9 cellular contexts compared by ENCODE assay signal in the genomic region with DNA sequence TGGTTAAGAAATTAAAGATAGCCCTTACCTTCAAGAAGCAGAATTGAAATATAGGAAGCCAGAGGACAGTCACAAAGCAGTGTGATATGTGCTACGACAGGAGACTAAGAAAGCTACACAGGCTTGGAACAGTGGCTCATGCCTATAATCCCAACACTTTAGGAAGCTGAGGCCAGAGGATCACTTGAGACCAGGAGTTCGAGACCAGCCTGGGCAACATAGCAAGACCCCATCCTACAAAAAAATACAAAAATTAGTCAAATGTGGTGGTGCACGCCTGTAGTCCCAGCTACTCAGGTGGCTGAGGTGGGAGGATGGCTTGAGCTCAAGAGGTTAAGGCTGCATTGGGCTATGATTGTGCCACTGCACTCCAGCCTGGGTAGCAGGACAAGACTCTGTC.
"Had no signal": no experiment of that assay in that cellular context is flagged by ENCODE, and none has a peak within 500 bp of the region (broad histone marks: within the 10 kb centered on the region; RNA-seq: fewer than 3 reads in every experiment).

No MANE protein-coding gene starts in this region.

- H3K9me3 ChIP-seq: HAP-1 had no signal

- H3K27ac ChIP-seq: GM23248, HL-60 had no signal

- H2AFZ ChIP-seq: GM23248 had no signal

- H3K4me1 ChIP-seq: HAP-1 had no signal

- H3K4me3 ChIP-seq: GM23248, HAP-1 had no signal

- H3K27ac Mint-ChIP-seq: IgD-negative memory B cell had no signal

- H3K27me3 Mint-ChIP-seq: IgD-negative memory B cell had no signal

- H3K9ac ChIP-seq: GM23248 had no signal

- DNase-seq: GM23248, GOT3, H7, KBM-7 had no signal

- H3K36me3 ChIP-seq: HAP-1 had no signal

- ATAC-seq: HCT116, HepG2 had no signal
